ENCODE assay signal across 3 cellular contexts in genomic region chr9:105259731-105260612, GRCh38.
TF ChIP-seq lines count a peak whose summit lies in the region.

No MANE protein-coding gene starts in this region.

TF ChIP-seq in SK-N-SH, 30 proteins besides CTCF, POLR2A, EP300 and RAD21:
- TF ChIP-seq MEF2A (IDR thresholded peaks at IDR 0.05; ENCODE audit: borderline replicate concordance, low read depth) (no peak), MXI1 (IDR thresholded peaks at IDR 0.05; ENCODE audit: low read depth, low read length) (no peak)
- TF ChIP-seq, protein P1, sequence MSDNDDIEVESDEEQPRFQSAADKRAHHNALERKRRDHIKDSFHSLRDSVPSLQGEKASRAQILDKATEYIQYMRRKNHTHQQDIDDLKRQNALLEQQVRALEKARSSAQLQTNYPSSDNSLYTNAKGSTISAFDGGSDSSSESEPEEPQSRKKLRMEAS (IDR thresholded peaks at IDR 0.05; ENCODE audit: low read depth): no peak
- TF ChIP-seq, protein P2, sequence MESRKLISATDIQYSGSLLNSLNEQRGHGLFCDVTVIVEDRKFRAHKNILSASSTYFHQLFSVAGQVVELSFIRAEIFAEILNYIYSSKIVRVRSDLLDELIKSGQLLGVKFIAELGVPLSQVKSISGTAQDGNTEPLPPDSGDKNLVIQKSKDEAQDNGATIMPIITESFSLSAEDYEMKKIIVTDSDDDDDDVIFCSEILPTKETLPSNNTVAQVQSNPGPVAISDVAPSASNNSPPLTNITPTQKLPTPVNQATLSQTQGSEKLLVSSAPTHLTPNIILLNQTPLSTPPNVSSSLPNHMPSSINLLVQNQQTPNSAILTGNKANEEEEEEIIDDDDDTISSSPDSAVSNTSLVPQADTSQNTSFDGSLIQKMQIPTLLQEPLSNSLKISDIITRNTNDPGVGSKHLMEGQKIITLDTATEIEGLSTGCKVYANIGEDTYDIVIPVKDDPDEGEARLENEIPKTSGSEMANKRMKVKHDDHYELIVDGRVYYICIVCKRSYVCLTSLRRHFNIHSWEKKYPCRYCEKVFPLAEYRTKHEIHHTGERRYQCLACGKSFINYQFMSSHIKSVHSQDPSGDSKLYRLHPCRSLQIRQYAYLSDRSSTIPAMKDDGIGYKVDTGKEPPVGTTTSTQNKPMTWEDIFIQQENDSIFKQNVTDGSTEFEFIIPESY (IDR thresholded peaks at IDR 0.05; ENCODE audit: borderline replicate concordance, low read depth): no peak

TF ChIP-seq in SK-N-SH treated with all-trans-retinoic acid at 6 μM for 48 hours, 23 proteins besides CTCF, POLR2A, EP300 and RAD21 (continued from another document):
- TF ChIP-seq OSR1 (CRISPR knock-in tag; IDR thresholded peaks at IDR 0.05) (no peak), BACH2 (CRISPR knock-in tag; IDR thresholded peaks at IDR 0.05; ENCODE audit: borderline replicate concordance) (no peak), ZNF70 (CRISPR knock-in tag; IDR thresholded peaks at IDR 0.05) (no peak), CSRNP3 (CRISPR knock-in tag; IDR thresholded peaks at IDR 0.05) (no peak), ZNF8 (CRISPR knock-in tag; IDR thresholded peaks at IDR 0.05) (no peak), ZNF565 (CRISPR knock-in tag; conservative IDR thresholded peaks at IDR 0.05; ENCODE audit: low read depth) (no peak), ZC3H10 (CRISPR knock-in tag; IDR thresholded peaks at IDR 0.05) (no peak)
- TF ChIP-seq, protein P3, sequence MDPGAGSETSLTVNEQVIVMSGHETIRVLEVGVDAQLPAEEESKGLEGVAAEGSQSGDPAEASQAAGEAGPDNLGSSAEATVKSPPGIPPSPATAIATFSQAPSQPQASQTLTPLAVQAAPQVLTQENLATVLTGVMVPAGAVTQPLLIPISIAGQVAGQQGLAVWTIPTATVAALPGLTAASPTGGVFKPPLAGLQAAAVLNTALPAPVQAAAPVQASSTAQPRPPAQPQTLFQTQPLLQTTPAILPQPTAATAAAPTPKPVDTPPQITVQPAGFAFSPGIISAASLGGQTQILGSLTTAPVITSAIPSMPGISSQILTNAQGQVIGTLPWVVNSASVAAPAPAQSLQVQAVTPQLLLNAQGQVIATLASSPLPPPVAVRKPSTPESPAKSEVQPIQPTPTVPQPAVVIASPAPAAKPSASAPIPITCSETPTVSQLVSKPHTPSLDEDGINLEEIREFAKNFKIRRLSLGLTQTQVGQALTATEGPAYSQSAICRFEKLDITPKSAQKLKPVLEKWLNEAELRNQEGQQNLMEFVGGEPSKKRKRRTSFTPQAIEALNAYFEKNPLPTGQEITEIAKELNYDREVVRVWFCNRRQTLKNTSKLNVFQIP (CRISPR knock-in tag; IDR thresholded peaks at IDR 0.05; ENCODE audit: borderline replicate concordance, low read depth): no peak
- TF ChIP-seq, protein P4, sequence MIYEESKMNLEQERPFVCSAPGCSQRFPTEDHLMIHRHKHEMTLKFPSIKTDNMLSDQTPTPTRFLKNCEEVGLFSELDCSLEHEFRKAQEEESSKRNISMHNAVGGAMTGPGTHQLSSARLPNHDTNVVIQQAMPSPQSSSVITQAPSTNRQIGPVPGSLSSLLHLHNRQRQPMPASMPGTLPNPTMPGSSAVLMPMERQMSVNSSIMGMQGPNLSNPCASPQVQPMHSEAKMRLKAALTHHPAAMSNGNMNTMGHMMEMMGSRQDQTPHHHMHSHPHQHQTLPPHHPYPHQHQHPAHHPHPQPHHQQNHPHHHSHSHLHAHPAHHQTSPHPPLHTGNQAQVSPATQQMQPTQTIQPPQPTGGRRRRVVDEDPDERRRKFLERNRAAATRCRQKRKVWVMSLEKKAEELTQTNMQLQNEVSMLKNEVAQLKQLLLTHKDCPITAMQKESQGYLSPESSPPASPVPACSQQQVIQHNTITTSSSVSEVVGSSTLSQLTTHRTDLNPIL (CRISPR knock-in tag; IDR thresholded peaks at IDR 0.05; ENCODE audit: low read depth): no peak
TF ChIP-seq in SK-N-SH treated with all-trans-retinoic acid at 6 μM for 48 hours: peak in this region for 0.

TF ChIP-seq in HepG2, 621 proteins besides CTCF, POLR2A, EP300 and RAD21:
- TF ChIP-seq ZNF205 (CRISPR knock-in tag; IDR thresholded peaks at IDR 0.05) (no peak), POLR2AphosphoS5 (IDR thresholded peaks at IDR 0.05; ENCODE audit: low read depth, low read length) (no peak), ZSCAN31 (CRISPR knock-in tag; IDR thresholded peaks at IDR 0.05; ENCODE audit: low read depth) (no peak), HNRNPUL1 (IDR thresholded peaks at IDR 0.05; ENCODE audit: low read depth, low read length) (no peak), THAP9 (CRISPR knock-in tag; IDR thresholded peaks at IDR 0.05; ENCODE audit: borderline replicate concordance) (no peak), DNMT3B (CRISPR knock-in tag; conservative IDR thresholded peaks at IDR 0.05) (no peak), ZNF44 (CRISPR knock-in tag; IDR thresholded peaks at IDR 0.05) (no peak), TP53 (CRISPR knock-in tag; conservative IDR thresholded peaks at IDR 0.05) (no peak), PRPF4 (IDR thresholded peaks at IDR 0.05; ENCODE audit: low read depth, low read length, poor library complexity, severe bottlenecking) (no peak), HMGXB3 (CRISPR knock-in tag; IDR thresholded peaks at IDR 0.05; ENCODE audit: borderline replicate concordance) (no peak), ZKSCAN1 (IDR thresholded peaks at IDR 0.05; ENCODE audit: low read length) (no peak)
- TF ChIP-seq, protein P5, sequence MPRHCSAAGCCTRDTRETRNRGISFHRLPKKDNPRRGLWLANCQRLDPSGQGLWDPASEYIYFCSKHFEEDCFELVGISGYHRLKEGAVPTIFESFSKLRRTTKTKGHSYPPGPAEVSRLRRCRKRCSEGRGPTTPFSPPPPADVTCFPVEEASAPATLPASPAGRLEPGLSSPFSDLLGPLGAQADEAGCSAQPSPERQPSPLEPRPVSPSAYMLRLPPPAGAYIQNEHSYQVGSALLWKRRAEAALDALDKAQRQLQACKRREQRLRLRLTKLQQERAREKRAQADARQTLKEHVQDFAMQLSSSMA (CRISPR knock-in tag; IDR thresholded peaks at IDR 0.05): no peak
- TF ChIP-seq, protein P6, sequence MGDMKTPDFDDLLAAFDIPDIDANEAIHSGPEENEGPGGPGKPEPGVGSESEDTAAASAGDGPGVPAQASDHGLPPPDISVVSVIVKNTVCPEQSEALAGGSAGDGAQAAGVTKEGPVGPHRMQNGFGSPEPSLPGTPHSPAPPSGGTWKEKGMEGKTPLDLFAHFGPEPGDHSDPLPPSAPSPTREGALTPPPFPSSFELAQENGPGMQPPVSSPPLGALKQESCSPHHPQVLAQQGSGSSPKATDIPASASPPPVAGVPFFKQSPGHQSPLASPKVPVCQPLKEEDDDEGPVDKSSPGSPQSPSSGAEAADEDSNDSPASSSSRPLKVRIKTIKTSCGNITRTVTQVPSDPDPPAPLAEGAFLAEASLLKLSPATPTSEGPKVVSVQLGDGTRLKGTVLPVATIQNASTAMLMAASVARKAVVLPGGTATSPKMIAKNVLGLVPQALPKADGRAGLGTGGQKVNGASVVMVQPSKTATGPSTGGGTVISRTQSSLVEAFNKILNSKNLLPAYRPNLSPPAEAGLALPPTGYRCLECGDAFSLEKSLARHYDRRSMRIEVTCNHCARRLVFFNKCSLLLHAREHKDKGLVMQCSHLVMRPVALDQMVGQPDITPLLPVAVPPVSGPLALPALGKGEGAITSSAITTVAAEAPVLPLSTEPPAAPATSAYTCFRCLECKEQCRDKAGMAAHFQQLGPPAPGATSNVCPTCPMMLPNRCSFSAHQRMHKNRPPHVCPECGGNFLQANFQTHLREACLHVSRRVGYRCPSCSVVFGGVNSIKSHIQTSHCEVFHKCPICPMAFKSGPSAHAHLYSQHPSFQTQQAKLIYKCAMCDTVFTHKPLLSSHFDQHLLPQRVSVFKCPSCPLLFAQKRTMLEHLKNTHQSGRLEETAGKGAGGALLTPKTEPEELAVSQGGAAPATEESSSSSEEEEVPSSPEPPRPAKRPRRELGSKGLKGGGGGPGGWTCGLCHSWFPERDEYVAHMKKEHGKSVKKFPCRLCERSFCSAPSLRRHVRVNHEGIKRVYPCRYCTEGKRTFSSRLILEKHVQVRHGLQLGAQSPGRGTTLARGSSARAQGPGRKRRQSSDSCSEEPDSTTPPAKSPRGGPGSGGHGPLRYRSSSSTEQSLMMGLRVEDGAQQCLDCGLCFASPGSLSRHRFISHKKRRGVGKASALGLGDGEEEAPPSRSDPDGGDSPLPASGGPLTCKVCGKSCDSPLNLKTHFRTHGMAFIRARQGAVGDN (CRISPR knock-in tag; IDR thresholded peaks at IDR 0.05): no peak
